Comparison of ENCODE assay signal across 8 cellular contexts in the genomic region with DNA sequence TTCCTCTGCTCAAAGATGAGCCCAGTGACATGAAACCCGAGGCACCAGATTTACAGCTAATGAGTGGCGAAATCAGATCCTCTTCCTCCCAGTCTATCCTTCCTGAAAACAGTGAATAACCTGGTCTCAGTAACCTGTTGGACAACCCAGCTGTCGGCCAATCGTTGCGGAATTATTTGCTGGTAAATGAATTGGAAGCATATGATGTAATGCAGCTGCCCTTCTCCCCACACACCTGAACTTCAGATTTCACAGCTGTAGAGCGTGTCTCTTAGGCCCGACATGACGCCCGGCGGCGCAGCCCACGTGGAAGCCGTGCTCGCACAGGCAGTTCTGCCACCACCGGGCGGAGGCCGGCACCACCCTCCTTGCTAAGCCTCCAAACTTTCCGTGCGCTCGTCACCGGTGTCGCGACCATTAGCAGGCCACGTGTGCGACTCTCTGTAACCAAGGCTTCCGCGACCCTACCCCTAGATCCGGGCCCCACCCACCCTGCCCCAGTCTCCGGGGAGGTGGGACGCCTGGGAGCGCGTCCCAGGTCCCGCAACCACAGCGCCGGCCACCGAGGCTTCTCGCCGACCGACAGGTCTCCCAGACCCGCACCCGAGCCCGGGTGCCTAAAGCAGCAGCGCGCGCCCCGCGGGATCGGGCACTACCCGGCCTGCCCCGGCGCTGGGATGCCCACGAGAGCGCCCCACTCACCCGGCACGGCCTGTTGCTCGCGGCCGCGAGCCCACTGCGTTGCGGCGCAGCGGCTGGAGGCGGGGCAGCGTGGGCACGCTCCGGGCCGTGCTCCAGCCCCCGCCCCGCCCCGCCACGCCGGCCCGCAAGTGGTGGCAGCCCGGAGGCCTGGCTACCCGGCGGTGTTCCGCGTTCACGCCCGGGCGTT. TPM values are rescaled to one million over a fixed set of nuclear protein-coding genes. Genes with fewer than 3 reads are reported as not detected.
DNase-seq lines count a peak whose midpoint lies in the region; ATAC-seq and TF ChIP-seq lines count a peak whose summit lies in the region.

A gene (minus strand): TSS at position 753 of the 889 bp plus-strand sequence. CDS start 4,838 bp downstream, outside the sequence.

- peak within 1 kb of the TSS; percentile 91 for H3K27ac Mint-ChIP-seq in progenitor cell of endocrine pancreas

- peaks cover 74% of the 10 kb centered on the region for H3K27me3 Mint-ChIP-seq in progenitor cell of endocrine pancreas

- H3K9me3 Mint-ChIP-seq in progenitor cell of endocrine pancreas (ENCODE audit: low read depth), result no peaks in the 10 kb centered on the region

- H3K4me3 ChIP-seq in H7 (ENCODE audit: insufficient read depth, low read depth, low read length) (peak within 1 kb of the TSS; percentile 74), heart right ventricle (peak within 1 kb of the TSS; percentile 63 to 83 (median 76))

- peak; percentile 91 to 99 (median 95) for ATAC-seq in heart right ventricle

- DNase-seq in GM04503 (ENCODE audit: low read depth), result peak; percentile 22
- DNase-seq in H7, result peak; percentile 84
- DNase-seq in M059J (ENCODE audit: low read depth), result peak; percentile 73
- DNase-seq in SW 1271 (lab: John Stamatoyannopoulos, UW), result peak; percentile 35 to 50
- DNase-seq in activated naive CD8-positive, alpha-beta T cell treated with anti-CD3 and anti-CD28 coated beads, Interleukin-2, amount 50 U/mL, for 16 hours (ENCODE audit: low read depth, low spot score), result peak; percentile 58
- peak; percentile 57 to 81 for DNase-seq in heart right ventricle
- DNase-seq in progenitor cell of endocrine pancreas (ENCODE audit: low spot score, unreplicated experiment), result peak; percentile 42
- DNase-seq in ureter (ENCODE audit: low spot score), result peak; percentile 79

- peaks cover 0 to 33% (median 12%) of the 10 kb centered on the region in 9 donors for H3K4me1 ChIP-seq in heart right ventricle

- H3K36me3 ChIP-seq in H7 (replicated peaks; ENCODE audit: control insufficient read depth, insufficient read depth, low read length), result no peaks in the 10 kb centered on the region
- H3K36me3 ChIP-seq in heart right ventricle, result peaks cover 0 to 5% (median 0%) of the 10 kb centered on the region in 9 donors

- peaks cover 2% of the 10 kb centered on the region for H3K4me1 Mint-ChIP-seq in progenitor cell of endocrine pancreas (ENCODE audit: low read depth)

- WGBS in heart right ventricle, 2 donors, result 2 to 3% methylated on average over 81 to 82 of the region's 82 CpGs

- no peaks in the 10 kb centered on the region for H3K36me3 Mint-ChIP-seq in progenitor cell of endocrine pancreas (ENCODE audit: insufficient read depth)

- no peaks in the 10 kb centered on the region for H3K9me3 ChIP-seq in heart right ventricle

- H3K4me3 Mint-ChIP-seq in progenitor cell of endocrine pancreas (ENCODE audit: low read depth), result peak within 1 kb of the TSS; percentile 86

- TF ChIP-seq CTCF in heart right ventricle (IDR thresholded peaks at IDR 0.05), result peak in 4 of 9 donors; percentile 25 to 36 (median 32)
- no peak for TF ChIP-seq CTCF in progenitor cell of endocrine pancreas (IDR thresholded peaks at IDR 0.05; ENCODE audit: unreplicated experiment)

- intact Hi-C loops in heart right ventricle (cut with DNase I), result loop anchor here in 3 of 10 donors (5.0 to 10.0 kb wide), 4 partner anchors 53 to 155 kb away; a partner anchor contains a TSS

- H3K27ac ChIP-seq in heart right ventricle, result peak within 1 kb of the TSS in 9 of 10 donors; percentile 73 to 88 (median 81)

- H3K27me3 ChIP-seq in H7 (ENCODE audit: control insufficient read depth, insufficient read depth, low read length), result peaks cover 7% of the 10 kb centered on the region
- no peaks in the 10 kb centered on the region for H3K27me3 ChIP-seq in heart right ventricle

RNA-seq across cellular contexts. Expression of the gene that starts here (rescaled TPM):
- total RNA-seq in H7 (2014; rRNA removed; shearing (Covaris generic)), result 12.8 and 14.6 TPM in 2 replicates
- total RNA-seq in M059J (2014; rRNA removed; shearing (Covaris generic)), result 22.0 and 23.8 TPM in 2 replicates
- total RNA-seq in heart right ventricle, result 10 to 100 TPM in 9 of 10 donors, 1 to 10 TPM in 1; 9.1 to 15.8 (median 12.8) TPM
- 10 to 100 TPM in 1 of 2 donors, 1 to 10 TPM in 1; 8.4 to 10.0 TPM for polyA plus RNA-seq in heart right ventricle
- 16.4 and 18.2 TPM in 2 replicates for total RNA-seq in progenitor cell of endocrine pancreas
- 53.6 TPM for total RNA-seq in ureter

Comparison
In these comparisons a context has a peak if more than half of its experiments do, and no peak if none do; other contexts are left out.
1. Peak in every context shown above with its lines: DNase-seq, ATAC-seq, H3K4me3 ChIP-seq and H3K27ac ChIP-seq.
2. DNase-seq: peak in every context shown above with its lines; median percentile 84 in H7; 79 in ureter; 73 in M059J; 69 in heart right ventricle; 58 in activated naive CD8-positive, alpha-beta T cell treated with anti-CD3 and anti-CD28 coated beads, Interleukin-2, amount 50 U/mL, for 16 hours; 42 in SW 1271; 42 in progenitor cell of endocrine pancreas; 22 in GM04503.